Comparison of ENCODE assay signal across 18 cellular contexts in genomic region chr3:24299236-24299635, GRCh38.
DNase-seq lines count a peak whose midpoint lies in the region; ATAC-seq and TF ChIP-seq lines count a peak whose summit lies in the region.
"Had no signal": no experiment of that assay in that cellular context is flagged by ENCODE, and none has a peak within 500 bp of the region (broad histone marks: within the 10 kb centered on the region; RNA-seq: fewer than 3 reads in every experiment).

No MANE protein-coding gene starts in this region.

- POLR2A ChIA-PET in A673 (lab: Charles Lee; ENCODE audit: low non-redundant PET), result no interaction called here

- H3F3A ChIP-seq in GM23248 (ENCODE audit: insufficient read depth) (peaks cover 31% of the 10 kb centered on the region), smooth muscle cell (ENCODE audit: low read depth) (peaks cover 4% of the 10 kb centered on the region)

- H3K27ac ChIP-seq in GM23248, result peak overlapping the region; percentile 66
- H3K27ac ChIP-seq in smooth muscle cell (ENCODE audit: low read depth), result peak overlapping the region; percentile 42
- no peak overlapping the region for H3K27ac ChIP-seq in A673 (ENCODE audit: low read depth, low read length, poor library complexity, severe bottlenecking)
- H3K27ac ChIP-seq: ovary, right lobe of liver had no signal

- in situ Hi-C loops in GM23248 (cut with MboI) (no loop called here), SK-MEL-5 (cut with HindIII; ENCODE audit: low pct_unique_long_range_greater_than_20kb, low sequenced_read_pairs) (no loop called here)

- H3K4me3 ChIP-seq in GM23248 (peak overlapping the region; percentile 39; the same call in 1 of the 2 replicates), fibroblast of mammary gland (ENCODE audit: control insufficient read depth, low read depth, low read length) (no peak overlapping the region), smooth muscle cell (no peak overlapping the region), A673 (ENCODE audit: low read depth, low read length, poor library complexity, severe bottlenecking) (no peak overlapping the region)
- H3K4me3 ChIP-seq: ovary, right lobe of liver had no signal

- BruUV-seq in A673 (replicated peaks; lab: Mats Ljungman, UMichigan), result no TSS peak

- H3K9ac ChIP-seq in GM23248, result peak overlapping the region; percentile 25; the same call in 1 of the 2 replicates
- no peak overlapping the region for H3K9ac ChIP-seq in smooth muscle cell (ENCODE audit: low read depth)

- TF ChIP-seq CTCF in fibroblast of mammary gland (conservative IDR thresholded peaks at IDR 0.05; ENCODE audit: control insufficient read depth, insufficient read depth, low read depth, low read length), result no peak
- no peak for TF ChIP-seq CTCF in smooth muscle cell (IDR thresholded peaks at IDR 0.05; ENCODE audit: borderline replicate concordance, insufficient read depth, poor library complexity, severe bottlenecking)
- TF ChIP-seq CTCF in A673 (conservative IDR thresholded peaks at IDR 0.05; ENCODE audit: low read depth, low read length), result no peak

- no peaks in the 10 kb centered on the region for H3K9me2 ChIP-seq in GM23248 (ENCODE audit: insufficient read depth)

- H3K4me1 ChIP-seq in GM23248 (ENCODE audit: insufficient read depth) (peaks cover 22% of the 10 kb centered on the region), smooth muscle cell (ENCODE audit: low read depth) (no peaks in the 10 kb centered on the region), A673 (ENCODE audit: insufficient read depth, low read length, poor library complexity, severe bottlenecking) (no peaks in the 10 kb centered on the region)
- H3K4me1 ChIP-seq: BE2C had no signal

- H4K20me1 ChIP-seq in GM23248 (ENCODE audit: insufficient read depth), result no peaks in the 10 kb centered on the region
- H4K20me1 ChIP-seq in smooth muscle cell (ENCODE audit: low read depth), result no peaks in the 10 kb centered on the region

- DNase-seq in GM23248 (peak; percentile 80), SK-MEL-5 (ENCODE audit: low read depth, low spot score) (peak; percentile 57), fibroblast of mammary gland (ENCODE audit: low read depth) (peak; percentile 46), smooth muscle cell (lab: John Stamatoyannopoulos, UW; ENCODE audit: unreplicated experiment) (no peak), NCI-H82 (lab: John Stamatoyannopoulos, UW) (no peak), A673 (ENCODE audit: low spot score) (no peak)
- DNase-seq: activated CD4-positive, alpha-beta T cell treated with anti-CD3 and anti-CD28 coated beads for 48 hours; amygdala; BE2C; effector memory CD4-positive, alpha-beta T cell; hypothalamus; mesendoderm; naive thymus-derived CD4-positive, alpha-beta T cell; NCI-H1436; ovary; right lobe of liver; stimulated activated naive B cell treated with anti-CD40 and anti-IgM and Interleukin-4, amounts not matched to agents 10 μg/mL and 1 μg/mL and 100 μg/mL, for 72 hours had no signal

- intact Hi-C loops in A673 (cut with micrococcal nuclease; ENCODE audit: unreplicated experiment), result no loop called here

- H3K27me3 ChIP-seq in GM23248 (replicated peaks; ENCODE audit: insufficient read depth), result no peaks in the 10 kb centered on the region
- no peaks in the 10 kb centered on the region for H3K27me3 ChIP-seq in smooth muscle cell (ENCODE audit: low read depth)
- peaks cover 3% of the 10 kb centered on the region for H3K27me3 ChIP-seq in A673 (replicated peaks; ENCODE audit: insufficient read depth, low read depth, low read length, poor library complexity)
- H3K27me3 ChIP-seq: BE2C, ovary, right lobe of liver had no signal

- CTCF ChIA-PET in A673 (lab: Charles Lee), result no interaction called here

- H3K9me3 ChIP-seq in GM23248 (ENCODE audit: low read depth), result no peaks in the 10 kb centered on the region
- H3K9me3 ChIP-seq in smooth muscle cell (replicated peaks; ENCODE audit: low read depth), result no peaks in the 10 kb centered on the region
- H3K9me3 ChIP-seq in A673 (ENCODE audit: low read depth, low read length, poor library complexity, severe bottlenecking), result no peaks in the 10 kb centered on the region
- H3K9me3 ChIP-seq: BE2C, ovary, right lobe of liver had no signal

- ATAC-seq in HG02759 (IDR thresholded peaks at IDR 0.05; ENCODE audit: unreplicated experiment), result no peak
- ATAC-seq: naive thymus-derived CD4-positive, alpha-beta T cell had no signal

- H3K36me3 ChIP-seq in GM23248 (ENCODE audit: low read depth) (no peaks in the 10 kb centered on the region), smooth muscle cell (ENCODE audit: low read depth) (no peaks in the 10 kb centered on the region), A673 (ENCODE audit: insufficient read depth, low read length, poor library complexity, severe bottlenecking) (no peaks in the 10 kb centered on the region)
- H3K36me3 ChIP-seq: BE2C, ovary, right lobe of liver had no signal

- H2AFZ ChIP-seq in GM23248 (no peak overlapping the region), smooth muscle cell (ENCODE audit: low read depth) (no peak overlapping the region)

- WGBS in GM23248 (ENCODE audit: low coverage in 1 of 2, low lambda C conversion rate in 2 of 2, missing lambda C conversion rate in 2 of 2), 2 experiments, result 0 to 5% methylated on average over 1 of the region's 1 CpG
- WGBS in smooth muscle cell (ENCODE audit: low lambda C conversion rate), result 56% methylated on average over 1 of the region's 1 CpG

- no peaks in the 10 kb centered on the region for H3K79me2 ChIP-seq in GM23248 (ENCODE audit: insufficient read depth)
- H3K79me2 ChIP-seq in smooth muscle cell (ENCODE audit: low read depth), result no peaks in the 10 kb centered on the region

- H3K4me2 ChIP-seq in GM23248 (ENCODE audit: unreplicated experiment) (peak overlapping the region; percentile 61), smooth muscle cell (peak overlapping the region; percentile 51)

Comparison
In these comparisons a context has a peak if more than half of its experiments do, and no peak if none do; other contexts are left out.
1. DNase-seq: peak in GM23248 (single experiment), SK-MEL-5 (single experiment) and fibroblast of mammary gland (single experiment); none in smooth muscle cell (single experiment), NCI-H82 (single experiment) and A673 (single experiment).